1 cellular context compared by ENCODE assay signal in the genomic region with DNA sequence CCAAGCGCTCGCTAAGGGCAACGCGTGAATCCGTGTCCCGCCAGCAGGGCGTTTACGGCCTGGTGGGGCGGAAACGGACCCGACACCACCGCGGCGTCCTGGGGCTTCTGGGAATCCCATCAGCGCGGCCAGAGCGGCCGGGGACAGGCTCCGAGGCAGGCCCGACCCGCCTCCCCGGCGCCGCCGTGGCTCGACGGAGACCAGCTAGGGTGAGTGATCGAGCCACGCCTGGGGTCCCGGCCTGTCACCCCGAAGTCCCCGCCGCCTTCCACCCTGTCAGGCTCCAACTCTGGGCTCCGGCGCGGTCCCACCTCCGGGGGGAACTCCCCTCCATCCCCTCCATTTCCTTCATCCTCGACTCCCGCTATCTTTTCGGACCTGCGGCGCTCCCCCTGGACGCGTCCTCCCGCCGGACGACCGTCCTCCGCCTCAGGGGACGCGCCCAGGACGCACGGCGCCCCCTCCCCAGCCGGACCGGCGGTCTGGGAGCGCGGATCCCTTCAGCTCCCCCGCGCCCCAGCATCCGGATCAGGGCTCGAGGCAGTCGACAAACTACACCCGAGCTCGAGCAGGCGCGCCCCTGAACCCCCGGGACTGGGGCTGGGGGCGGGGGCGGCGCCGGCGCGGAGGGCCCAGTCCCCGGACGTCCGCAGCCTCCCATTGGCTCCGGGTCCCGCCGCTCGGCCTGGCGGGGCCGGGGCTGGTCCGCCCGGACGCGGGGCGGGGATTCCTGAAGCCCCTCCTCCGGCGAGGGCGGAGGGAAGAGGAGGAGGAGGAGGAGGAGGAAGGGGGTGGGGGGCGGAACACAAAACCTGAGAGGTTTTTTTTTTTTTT.
TF ChIP-seq lines count a peak whose summit lies in the region.

No MANE protein-coding gene starts in this region.

TF ChIP-seq in K562, 482 proteins besides CTCF, POLR2A, EP300 and RAD21 (continued from another document and continues in another):
- TF ChIP-seq, protein P1, sequence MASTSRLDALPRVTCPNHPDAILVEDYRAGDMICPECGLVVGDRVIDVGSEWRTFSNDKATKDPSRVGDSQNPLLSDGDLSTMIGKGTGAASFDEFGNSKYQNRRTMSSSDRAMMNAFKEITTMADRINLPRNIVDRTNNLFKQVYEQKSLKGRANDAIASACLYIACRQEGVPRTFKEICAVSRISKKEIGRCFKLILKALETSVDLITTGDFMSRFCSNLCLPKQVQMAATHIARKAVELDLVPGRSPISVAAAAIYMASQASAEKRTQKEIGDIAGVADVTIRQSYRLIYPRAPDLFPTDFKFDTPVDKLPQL (IDR thresholded peaks at IDR 0.05; ENCODE audit: extremely low read depth, insufficient read length): no peak
- no peak for TF ChIP-seq ZNF668 (CRISPR knock-in tag; IDR thresholded peaks at IDR 0.05)
- TF ChIP-seq MAZ (CRISPR knock-in tag; conservative IDR thresholded peaks at IDR 0.05 in 1 of 2, IDR thresholded peaks at IDR 0.05 in 1 of 2): peak; percentile 85 to 97; a peak in 3 of 4 replicates
- TF ChIP-seq, protein P2, sequence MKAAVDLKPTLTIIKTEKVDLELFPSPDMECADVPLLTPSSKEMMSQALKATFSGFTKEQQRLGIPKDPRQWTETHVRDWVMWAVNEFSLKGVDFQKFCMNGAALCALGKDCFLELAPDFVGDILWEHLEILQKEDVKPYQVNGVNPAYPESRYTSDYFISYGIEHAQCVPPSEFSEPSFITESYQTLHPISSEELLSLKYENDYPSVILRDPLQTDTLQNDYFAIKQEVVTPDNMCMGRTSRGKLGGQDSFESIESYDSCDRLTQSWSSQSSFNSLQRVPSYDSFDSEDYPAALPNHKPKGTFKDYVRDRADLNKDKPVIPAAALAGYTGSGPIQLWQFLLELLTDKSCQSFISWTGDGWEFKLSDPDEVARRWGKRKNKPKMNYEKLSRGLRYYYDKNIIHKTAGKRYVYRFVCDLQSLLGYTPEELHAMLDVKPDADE (conservative IDR thresholded peaks at IDR 0.05; ENCODE audit: control insufficient read depth, low read depth, low read length): peak; percentile 56; the same call in 1 of the 2 replicates
- TF ChIP-seq, protein P3, sequence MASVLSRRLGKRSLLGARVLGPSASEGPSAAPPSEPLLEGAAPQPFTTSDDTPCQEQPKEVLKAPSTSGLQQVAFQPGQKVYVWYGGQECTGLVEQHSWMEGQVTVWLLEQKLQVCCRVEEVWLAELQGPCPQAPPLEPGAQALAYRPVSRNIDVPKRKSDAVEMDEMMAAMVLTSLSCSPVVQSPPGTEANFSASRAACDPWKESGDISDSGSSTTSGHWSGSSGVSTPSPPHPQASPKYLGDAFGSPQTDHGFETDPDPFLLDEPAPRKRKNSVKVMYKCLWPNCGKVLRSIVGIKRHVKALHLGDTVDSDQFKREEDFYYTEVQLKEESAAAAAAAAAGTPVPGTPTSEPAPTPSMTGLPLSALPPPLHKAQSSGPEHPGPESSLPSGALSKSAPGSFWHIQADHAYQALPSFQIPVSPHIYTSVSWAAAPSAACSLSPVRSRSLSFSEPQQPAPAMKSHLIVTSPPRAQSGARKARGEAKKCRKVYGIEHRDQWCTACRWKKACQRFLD (CRISPR knock-in tag; IDR thresholded peaks at IDR 0.05): no peak
- no peak for TF ChIP-seq POLR3A (IDR thresholded peaks at IDR 0.05; ENCODE audit: borderline replicate concordance, extremely low read depth, insufficient read depth, insufficient read length)
- TF ChIP-seq HNRNPK (IDR thresholded peaks at IDR 0.05; ENCODE audit: low read depth, low read length, poor library complexity, severe bottlenecking): no peak
- TF ChIP-seq EWSR1 (IDR thresholded peaks at IDR 0.05; ENCODE audit: borderline replicate concordance, low read depth, partially characterized antibody): no peak
- no peak for TF ChIP-seq POU5F1 (IDR thresholded peaks at IDR 0.05; ENCODE audit: borderline replicate concordance, low read depth, low read length, partially characterized antibody)
- peak; percentile 99 for TF ChIP-seq RBM25 (IDR thresholded peaks at IDR 0.05; ENCODE audit: low read depth, low read length, severe bottlenecking)
- TF ChIP-seq, protein P4, sequence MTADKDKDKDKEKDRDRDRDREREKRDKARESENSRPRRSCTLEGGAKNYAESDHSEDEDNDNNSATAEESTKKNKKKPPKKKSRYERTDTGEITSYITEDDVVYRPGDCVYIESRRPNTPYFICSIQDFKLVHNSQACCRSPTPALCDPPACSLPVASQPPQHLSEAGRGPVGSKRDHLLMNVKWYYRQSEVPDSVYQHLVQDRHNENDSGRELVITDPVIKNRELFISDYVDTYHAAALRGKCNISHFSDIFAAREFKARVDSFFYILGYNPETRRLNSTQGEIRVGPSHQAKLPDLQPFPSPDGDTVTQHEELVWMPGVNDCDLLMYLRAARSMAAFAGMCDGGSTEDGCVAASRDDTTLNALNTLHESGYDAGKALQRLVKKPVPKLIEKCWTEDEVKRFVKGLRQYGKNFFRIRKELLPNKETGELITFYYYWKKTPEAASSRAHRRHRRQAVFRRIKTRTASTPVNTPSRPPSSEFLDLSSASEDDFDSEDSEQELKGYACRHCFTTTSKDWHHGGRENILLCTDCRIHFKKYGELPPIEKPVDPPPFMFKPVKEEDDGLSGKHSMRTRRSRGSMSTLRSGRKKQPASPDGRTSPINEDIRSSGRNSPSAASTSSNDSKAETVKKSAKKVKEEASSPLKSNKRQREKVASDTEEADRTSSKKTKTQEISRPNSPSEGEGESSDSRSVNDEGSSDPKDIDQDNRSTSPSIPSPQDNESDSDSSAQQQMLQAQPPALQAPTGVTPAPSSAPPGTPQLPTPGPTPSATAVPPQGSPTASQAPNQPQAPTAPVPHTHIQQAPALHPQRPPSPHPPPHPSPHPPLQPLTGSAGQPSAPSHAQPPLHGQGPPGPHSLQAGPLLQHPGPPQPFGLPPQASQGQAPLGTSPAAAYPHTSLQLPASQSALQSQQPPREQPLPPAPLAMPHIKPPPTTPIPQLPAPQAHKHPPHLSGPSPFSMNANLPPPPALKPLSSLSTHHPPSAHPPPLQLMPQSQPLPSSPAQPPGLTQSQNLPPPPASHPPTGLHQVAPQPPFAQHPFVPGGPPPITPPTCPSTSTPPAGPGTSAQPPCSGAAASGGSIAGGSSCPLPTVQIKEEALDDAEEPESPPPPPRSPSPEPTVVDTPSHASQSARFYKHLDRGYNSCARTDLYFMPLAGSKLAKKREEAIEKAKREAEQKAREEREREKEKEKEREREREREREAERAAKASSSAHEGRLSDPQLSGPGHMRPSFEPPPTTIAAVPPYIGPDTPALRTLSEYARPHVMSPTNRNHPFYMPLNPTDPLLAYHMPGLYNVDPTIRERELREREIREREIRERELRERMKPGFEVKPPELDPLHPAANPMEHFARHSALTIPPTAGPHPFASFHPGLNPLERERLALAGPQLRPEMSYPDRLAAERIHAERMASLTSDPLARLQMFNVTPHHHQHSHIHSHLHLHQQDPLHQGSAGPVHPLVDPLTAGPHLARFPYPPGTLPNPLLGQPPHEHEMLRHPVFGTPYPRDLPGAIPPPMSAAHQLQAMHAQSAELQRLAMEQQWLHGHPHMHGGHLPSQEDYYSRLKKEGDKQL (CRISPR knock-in tag; IDR thresholded peaks at IDR 0.05; ENCODE audit: borderline replicate concordance): no peak
- no peak for TF ChIP-seq EZH2 (IDR thresholded peaks at IDR 0.05; ENCODE audit: borderline replicate concordance, low read depth, low read length)
- TF ChIP-seq, protein P5, sequence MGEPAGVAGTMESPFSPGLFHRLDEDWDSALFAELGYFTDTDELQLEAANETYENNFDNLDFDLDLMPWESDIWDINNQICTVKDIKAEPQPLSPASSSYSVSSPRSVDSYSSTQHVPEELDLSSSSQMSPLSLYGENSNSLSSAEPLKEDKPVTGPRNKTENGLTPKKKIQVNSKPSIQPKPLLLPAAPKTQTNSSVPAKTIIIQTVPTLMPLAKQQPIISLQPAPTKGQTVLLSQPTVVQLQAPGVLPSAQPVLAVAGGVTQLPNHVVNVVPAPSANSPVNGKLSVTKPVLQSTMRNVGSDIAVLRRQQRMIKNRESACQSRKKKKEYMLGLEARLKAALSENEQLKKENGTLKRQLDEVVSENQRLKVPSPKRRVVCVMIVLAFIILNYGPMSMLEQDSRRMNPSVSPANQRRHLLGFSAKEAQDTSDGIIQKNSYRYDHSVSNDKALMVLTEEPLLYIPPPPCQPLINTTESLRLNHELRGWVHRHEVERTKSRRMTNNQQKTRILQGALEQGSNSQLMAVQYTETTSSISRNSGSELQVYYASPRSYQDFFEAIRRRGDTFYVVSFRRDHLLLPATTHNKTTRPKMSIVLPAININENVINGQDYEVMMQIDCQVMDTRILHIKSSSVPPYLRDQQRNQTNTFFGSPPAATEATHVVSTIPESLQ (CRISPR knock-in tag; IDR thresholded peaks at IDR 0.05): no peak
- no peak for TF ChIP-seq ZC3H8 (IDR thresholded peaks at IDR 0.05)
- no peak for TF ChIP-seq FOXK2 (conservative IDR thresholded peaks at IDR 0.05 in 1 of 2, IDR thresholded peaks at IDR 0.05 in 1 of 2; ENCODE audit: low read depth in 2 of 2)
- no peak for TF ChIP-seq TGIF2 (CRISPR knock-in tag; IDR thresholded peaks at IDR 0.05)
- TF ChIP-seq, protein P6, sequence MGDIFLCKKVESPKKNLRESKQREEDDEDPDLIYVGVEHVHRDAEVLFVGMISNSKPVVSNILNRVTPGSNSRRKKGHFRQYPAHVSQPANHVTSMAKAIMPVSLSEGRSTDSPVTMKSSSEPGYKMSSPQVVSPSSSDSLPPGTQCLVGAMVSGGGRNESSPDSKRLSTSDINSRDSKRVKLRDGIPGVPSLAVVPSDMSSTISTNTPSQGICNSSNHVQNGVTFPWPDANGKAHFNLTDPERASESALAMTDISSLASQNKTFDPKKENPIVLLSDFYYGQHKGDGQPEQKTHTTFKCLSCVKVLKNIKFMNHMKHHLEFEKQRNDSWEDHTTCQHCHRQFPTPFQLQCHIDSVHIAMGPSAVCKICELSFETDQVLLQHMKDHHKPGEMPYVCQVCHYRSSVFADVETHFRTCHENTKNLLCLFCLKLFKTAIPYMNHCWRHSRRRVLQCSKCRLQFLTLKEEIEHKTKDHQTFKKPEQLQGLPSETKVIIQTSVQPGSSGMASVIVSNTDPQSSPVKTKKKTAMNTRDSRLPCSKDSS (IDR thresholded peaks at IDR 0.05; ENCODE audit: low read depth, partially characterized antibody): no peak
- no peak for TF ChIP-seq HDAC8 (tag; IDR thresholded peaks at IDR 0.05)
- TF ChIP-seq ZBED1 (IDR thresholded peaks at IDR 0.05): no peak
- TF ChIP-seq CAMTA2 (CRISPR knock-in tag; conservative IDR thresholded peaks at IDR 0.05): no peak
- TF ChIP-seq ZNF165 (CRISPR knock-in tag; IDR thresholded peaks at IDR 0.05; ENCODE audit: borderline replicate concordance): no peak
- TF ChIP-seq BRD4 (IDR thresholded peaks at IDR 0.05): no peak
- no peak for TF ChIP-seq PYGO2 (tag; IDR thresholded peaks at IDR 0.05)
- no peak for TF ChIP-seq HDAC3 (IDR thresholded peaks at IDR 0.05; ENCODE audit: borderline replicate concordance, partially characterized antibody)
- peak; percentile 95 for TF ChIP-seq SMAD4 (CRISPR knock-in tag; conservative IDR thresholded peaks at IDR 0.05)
- TF ChIP-seq PHB (CRISPR knock-in tag; IDR thresholded peaks at IDR 0.05): peak; percentile 61; the same call in 1 of the 2 replicates
- TF ChIP-seq DDX20 (tag; IDR thresholded peaks at IDR 0.05; ENCODE audit: low read depth): no peak
- TF ChIP-seq CHD4 (IDR thresholded peaks at IDR 0.05; ENCODE audit: insufficient read depth, insufficient replicate concordance, low read depth, low read length, poor library complexity, severe bottlenecking): no peak
- TF ChIP-seq RBM17 (IDR thresholded peaks at IDR 0.05; ENCODE audit: borderline replicate concordance, low read depth, low read length): no peak
- TF ChIP-seq SIRT6 (IDR thresholded peaks at IDR 0.05; ENCODE audit: low read depth, low read length): no peak
- no peak for TF ChIP-seq SMARCC2 (IDR thresholded peaks at IDR 0.05; ENCODE audit: low read depth)
- TF ChIP-seq CBFA2T2 (conservative IDR thresholded peaks at IDR 0.05): no peak
- TF ChIP-seq BCL6 (CRISPR knock-in tag; IDR thresholded peaks at IDR 0.05): no peak
- no peak for TF ChIP-seq IRF2 (CRISPR knock-in tag; IDR thresholded peaks at IDR 0.05)
- no peak for TF ChIP-seq STAT5A (IDR thresholded peaks at IDR 0.05; ENCODE audit: borderline replicate concordance, low read length)
- TF ChIP-seq, protein P7, sequence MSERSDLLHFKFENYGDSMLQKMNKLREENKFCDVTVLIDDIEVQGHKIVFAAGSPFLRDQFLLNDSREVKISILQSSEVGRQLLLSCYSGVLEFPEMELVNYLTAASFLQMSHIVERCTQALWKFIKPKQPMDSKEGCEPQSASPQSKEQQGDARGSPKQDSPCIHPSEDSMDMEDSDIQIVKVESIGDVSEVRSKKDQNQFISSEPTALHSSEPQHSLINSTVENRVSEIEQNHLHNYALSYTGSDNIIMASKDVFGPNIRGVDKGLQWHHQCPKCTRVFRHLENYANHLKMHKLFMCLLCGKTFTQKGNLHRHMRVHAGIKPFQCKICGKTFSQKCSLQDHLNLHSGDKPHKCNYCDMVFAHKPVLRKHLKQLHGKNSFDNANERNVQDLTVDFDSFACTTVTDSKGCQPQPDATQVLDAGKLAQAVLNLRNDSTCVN (CRISPR knock-in tag; IDR thresholded peaks at IDR 0.05): no peak
- TF ChIP-seq EP400 (IDR thresholded peaks at IDR 0.05): peak; percentile 63; the same call in 1 of the 2 replicates
- TF ChIP-seq YBX1 (IDR thresholded peaks at IDR 0.05): no peak
- TF ChIP-seq ZNF311 (CRISPR knock-in tag; IDR thresholded peaks at IDR 0.05): no peak
- TF ChIP-seq CXXC5 (CRISPR knock-in tag; IDR thresholded peaks at IDR 0.05): peak; percentile 67
- TF ChIP-seq OTX1 (CRISPR knock-in tag; IDR thresholded peaks at IDR 0.05): no peak
- TF ChIP-seq, protein P8, sequence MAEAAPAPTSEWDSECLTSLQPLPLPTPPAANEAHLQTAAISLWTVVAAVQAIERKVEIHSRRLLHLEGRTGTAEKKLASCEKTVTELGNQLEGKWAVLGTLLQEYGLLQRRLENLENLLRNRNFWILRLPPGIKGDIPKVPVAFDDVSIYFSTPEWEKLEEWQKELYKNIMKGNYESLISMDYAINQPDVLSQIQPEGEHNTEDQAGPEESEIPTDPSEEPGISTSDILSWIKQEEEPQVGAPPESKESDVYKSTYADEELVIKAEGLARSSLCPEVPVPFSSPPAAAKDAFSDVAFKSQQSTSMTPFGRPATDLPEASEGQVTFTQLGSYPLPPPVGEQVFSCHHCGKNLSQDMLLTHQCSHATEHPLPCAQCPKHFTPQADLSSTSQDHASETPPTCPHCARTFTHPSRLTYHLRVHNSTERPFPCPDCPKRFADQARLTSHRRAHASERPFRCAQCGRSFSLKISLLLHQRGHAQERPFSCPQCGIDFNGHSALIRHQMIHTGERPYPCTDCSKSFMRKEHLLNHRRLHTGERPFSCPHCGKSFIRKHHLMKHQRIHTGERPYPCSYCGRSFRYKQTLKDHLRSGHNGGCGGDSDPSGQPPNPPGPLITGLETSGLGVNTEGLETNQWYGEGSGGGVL (CRISPR knock-in tag; IDR thresholded peaks at IDR 0.05): no peak
